In genomic region chr16:30369091-30369937, GRCh38 we compare ENCODE assay signal across 6 cellular contexts. TPM values are rescaled to one million over a fixed set of nuclear protein-coding genes. Genes with fewer than 3 reads are reported as not detected.
DNase-seq lines count a peak whose midpoint lies in the region; ATAC-seq and TF ChIP-seq lines count a peak whose summit lies in the region.
"Had no signal": no experiment of that assay in that cellular context is flagged by ENCODE, and none has a peak within 500 bp of the region (broad histone marks: within the 10 kb centered on the region; RNA-seq: fewer than 3 reads in every experiment).

No MANE protein-coding gene starts in this region.

- intact Hi-C loops in sigmoid colon (cut with DNase I): no loop called here

- no peak for TF ChIP-seq POLR2A in sigmoid colon (IDR thresholded peaks at IDR 0.05)

- ATAC-seq in GM19455 (IDR thresholded peaks at IDR 0.05; ENCODE audit: unreplicated experiment): no peak
- ATAC-seq in GM18867 (IDR thresholded peaks at IDR 0.05; ENCODE audit: unreplicated experiment): no peak

- no peak for TF ChIP-seq CTCF in sigmoid colon (IDR thresholded peaks at IDR 0.05)

- 0 to 1% methylated on average over 45 of the region's 45 CpGs for WGBS in sigmoid colon, 2 donors

- peaks cover 0 to 51% (median 43%) of the 10 kb centered on the region in 4 donors for H3K4me1 ChIP-seq in sigmoid colon

- DNase-seq in OCI-M1 (lab: John Stamatoyannopoulos, UW): peak; percentile 31
- peak; percentile 75 for DNase-seq in ecto neural progenitor cell (ENCODE audit: low spot score)
- DNase-seq in sigmoid colon: peak; percentile 75

- H3K4me3 ChIP-seq in sigmoid colon: peak overlapping the region; percentile 62 to 99 (median 96)

- no peak for TF ChIP-seq EP300 in sigmoid colon (IDR thresholded peaks at IDR 0.05)

- peaks cover 0 to 23% (median 7%) of the 10 kb centered on the region in 4 donors for H3K36me3 ChIP-seq in sigmoid colon

- peak overlapping the region; percentile 75 to 90 (median 85) for H3K27ac ChIP-seq in sigmoid colon

- H3K27me3 ChIP-seq in sigmoid colon: no peaks in the 10 kb centered on the region

- H3K9me3 ChIP-seq in sigmoid colon: no peaks in the 10 kb centered on the region

RNA-seq across cellular contexts. Expression of gene TBC1D10B, which starts 1.0 kb away (rescaled TPM):
- total RNA-seq in sigmoid colon: 10 to 100 TPM; 14.5 to 25.2 (median 19.2) TPM
- 10 to 100 TPM; 24.6 to 38.3 (median 25.0) TPM for polyA plus RNA-seq in sigmoid colon

RNA-seq across cellular contexts. Expression of gene MYL11, which starts 5.3 kb away (rescaled TPM):
- not detected for total RNA-seq in sigmoid colon
- not detected for polyA plus RNA-seq in sigmoid colon
- total RNA-seq: glomerular endothelial cell had no signal

RNA-seq across cellular contexts. Expression of gene SEPTIN1, which starts 13.0 kb away (rescaled TPM):
- 1 to 10 TPM in 3 of 4 donors, under 1 TPM in 1; 0.82 to 5.8 (median 1.9) TPM for total RNA-seq in sigmoid colon
- polyA plus RNA-seq in sigmoid colon: 10 to 100 TPM in 1 of 3 donors, 1 to 10 TPM in 2; 1.2 to 46.6 (median 2.4) TPM

RNA-seq across cellular contexts. Expression of gene CD2BP2, which starts 14.2 kb away (rescaled TPM):
- total RNA-seq in sigmoid colon: 10 to 100 TPM; 29.9 to 57.3 (median 43.0) TPM
- polyA plus RNA-seq in sigmoid colon: 10 to 100 TPM; 45.0 to 51.8 (median 48.0) TPM

RNA-seq across cellular contexts. Expression of gene ZNF48, which starts 25.9 kb away (rescaled TPM):
- 10 to 100 TPM in 3 of 4 donors, 1 to 10 TPM in 1; 8.1 to 12.8 (median 11.4) TPM for total RNA-seq in sigmoid colon
- 1 to 10 TPM; 2.4 to 5.9 (median 2.8) TPM for polyA plus RNA-seq in sigmoid colon
